8 cellular contexts compared by ENCODE assay signal in the genomic region with DNA sequence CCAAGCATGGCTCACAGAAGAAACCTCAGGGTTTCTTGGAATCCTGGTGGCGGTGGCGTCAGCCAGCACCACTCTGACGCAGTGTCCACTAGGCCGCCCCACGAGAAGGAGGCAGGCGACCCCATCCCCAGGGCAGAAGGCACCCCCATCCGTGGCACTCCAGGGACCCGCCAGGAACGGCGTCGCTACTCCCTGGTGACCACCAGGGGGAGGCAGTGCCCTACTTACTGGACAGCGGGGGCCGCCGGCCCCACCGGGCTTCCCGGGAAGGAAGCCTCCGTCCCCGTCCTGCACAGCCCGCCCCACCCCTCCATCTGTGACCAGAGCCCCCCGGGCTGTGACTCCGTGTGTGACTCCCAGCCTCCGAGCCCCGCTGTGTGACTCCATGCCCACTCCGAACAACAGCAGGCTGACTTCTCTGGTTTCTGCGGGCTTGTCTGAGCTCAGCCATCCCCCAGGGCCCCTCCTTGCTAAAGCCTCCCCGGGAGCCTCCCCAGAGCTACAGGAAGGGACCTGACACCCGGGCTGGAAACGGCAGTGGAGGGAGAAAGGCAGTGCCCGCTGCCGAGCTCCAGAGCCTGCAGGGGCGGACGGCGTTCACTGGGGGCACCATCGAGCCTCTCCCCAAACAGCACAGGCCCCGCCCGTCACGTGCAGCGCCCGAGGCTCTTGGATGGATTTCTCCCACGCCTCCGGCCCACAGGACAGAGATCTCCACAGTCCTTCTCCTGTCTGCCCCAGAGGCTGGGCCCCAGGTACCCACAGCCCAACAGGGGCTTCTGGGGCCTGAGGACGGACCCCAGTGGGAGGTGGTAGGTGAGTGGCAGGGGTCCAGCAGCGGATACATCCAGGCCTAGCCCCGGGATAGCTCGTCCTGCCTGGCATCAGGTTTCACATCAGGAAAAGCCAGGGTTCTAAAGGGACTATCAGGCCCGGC. TPM values are rescaled to one million over a fixed set of nuclear protein-coding genes. Genes with fewer than 3 reads are reported as not detected.
A peak's percentile ranks its signal among the peaks of the same experiment; 100 is the strongest.
DNase-seq lines count a peak whose midpoint lies in the region; ATAC-seq and TF ChIP-seq lines count a peak whose summit lies in the region.

No MANE protein-coding gene starts in this region.

- H3K36me3 ChIP-seq in ascending aorta (no peaks in the 10 kb centered on the region), psoas muscle (ENCODE audit: insufficient read depth in 1 of 2, low read depth in 1 of 2) (no peaks in the 10 kb centered on the region), upper lobe of right lung (no peaks in the 10 kb centered on the region)

- intact Hi-C loops in ascending aorta (cut with DNase I) (loop anchor here (1.0 to 10.0 kb wide), 4 partner anchors 37 to 499 kb away; partner anchors contain the start of gene HP1BP3), right cardiac atrium (cut with DNase I) (loop anchor here in 3 of 4 donors (1.0 to 5.0 kb wide), 3 partner anchors 498 to 501 kb away; no protein-coding TSS in a partner anchor), psoas muscle (cut with DNase I) (loop anchor here (2.0 to 10.0 kb wide), 5 partner anchors 36 to 498 kb away; partner anchors contain the start of genes SH2D5 (in 2 of the 2) and HP1BP3 (in 1 of the 2)), upper lobe of right lung (cut with DNase I) (no loop called here)

- H3K27ac ChIP-seq in ascending aorta (peak overlapping the region; percentile 74 to 84), right cardiac atrium (ENCODE audit: low read length) (peak overlapping the region; percentile 71), psoas muscle (peak overlapping the region; percentile 72), upper lobe of right lung (peak overlapping the region; percentile 76)

- peak; percentile 77 for DNase-seq in DMS114 treated with DMSO at 0.1 percent for 48 hours (lab: John Stamatoyannopoulos, UW; ENCODE audit: unreplicated experiment)
- DNase-seq in HFFc6, result peak; percentile 96
- peak; percentile 57 to 65 for DNase-seq in NCI-H1930 (lab: John Stamatoyannopoulos, UW)
- peak; percentile 39 for DNase-seq in T-helper 22 cell (ENCODE audit: low read depth)
- DNase-seq in ascending aorta (ENCODE audit: low spot score in 2 of 2), result peak; percentile 46 to 91
- DNase-seq in right cardiac atrium, result peak; percentile 87 to 95 (median 94)
- DNase-seq in psoas muscle, result peak; percentile 88 to 94
- peak; percentile 92 for DNase-seq in upper lobe of right lung

- 2% methylated on average over 46 of the region's 46 CpGs for WGBS in right cardiac atrium
- 2 to 3% (median 2%) methylated on average over 35 to 46 of the region's 46 CpGs for WGBS in psoas muscle, 3 donors

- ATAC-seq in right cardiac atrium, result peak; percentile 93 to 94
- ATAC-seq in psoas muscle, result peak; percentile 87 to 97 (median 91)
- peak; percentile 94 for ATAC-seq in upper lobe of right lung

- H3K27ac Mint-ChIP-seq in HFFc6, result peak overlapping the region; percentile 98

- no peaks in the 10 kb centered on the region for H3K9me3 Mint-ChIP-seq in HFFc6

- peaks cover 5% of the 10 kb centered on the region for H3K27me3 Mint-ChIP-seq in HFFc6 (ENCODE audit: insufficient read depth)

- H3K36me3 Mint-ChIP-seq in HFFc6 (ENCODE audit: low read depth), result peaks cover 6% of the 10 kb centered on the region; the same call in 1 of the 2 replicates

- H3K27me3 ChIP-seq in ascending aorta (no peaks in the 10 kb centered on the region), right cardiac atrium (ENCODE audit: control insufficient read depth, insufficient read depth) (no peaks in the 10 kb centered on the region), psoas muscle (ENCODE audit: insufficient read depth in 3 of 3, low read length in 2 of 3) (no peaks in the 10 kb centered on the region), upper lobe of right lung (no peaks in the 10 kb centered on the region)

- TF ChIP-seq CTCF in HFFc6 (IDR thresholded peaks at IDR 0.05) (peak; percentile 99), ascending aorta (IDR thresholded peaks at IDR 0.05) (peak; percentile 75 to 91 (median 78)), psoas muscle (IDR thresholded peaks at IDR 0.05) (peak; percentile 87), upper lobe of right lung (IDR thresholded peaks at IDR 0.05) (peak; percentile 88)

- peaks cover 0 to 2% of the 10 kb centered on the region in 2 donors for H3K4me1 ChIP-seq in ascending aorta
- no peaks in the 10 kb centered on the region for H3K4me1 ChIP-seq in right cardiac atrium (ENCODE audit: control insufficient read depth, insufficient read depth, low read length)
- H3K4me1 ChIP-seq in psoas muscle, result peaks cover 10% of the 10 kb centered on the region
- H3K4me1 ChIP-seq in upper lobe of right lung, result peaks cover 3% of the 10 kb centered on the region

- no peaks in the 10 kb centered on the region for H3K9me3 ChIP-seq in ascending aorta
- H3K9me3 ChIP-seq in right cardiac atrium (ENCODE audit: control insufficient read depth, low read length), result no peaks in the 10 kb centered on the region
- H3K9me3 ChIP-seq in psoas muscle, result no peaks in the 10 kb centered on the region
- no peaks in the 10 kb centered on the region for H3K9me3 ChIP-seq in upper lobe of right lung

- H3K4me1 Mint-ChIP-seq in HFFc6 (ENCODE audit: low read depth), result peaks cover 51% of the 10 kb centered on the region

- peak overlapping the region; percentile 91 for H3K4me3 Mint-ChIP-seq in HFFc6

- peak overlapping the region; percentile 67 to 76 for H3K4me3 ChIP-seq in ascending aorta
- H3K4me3 ChIP-seq in right cardiac atrium (ENCODE audit: low read length), result peak overlapping the region; percentile 54
- H3K4me3 ChIP-seq in psoas muscle, result peak overlapping the region; percentile 72
- peak overlapping the region; percentile 55 for H3K4me3 ChIP-seq in upper lobe of right lung

RNA-seq across cellular contexts. Expression of gene KIF17, which starts 21.1 kb away (rescaled TPM):
- 1 to 10 TPM; 5.8 to 8.1 (median 7.4) TPM for total RNA-seq in HFFc6 (2021; fragmentation: NEBNext Ultra II Directional; extraction: Animal tissue kit (Norgen Biotek cat#: 25700))
- total RNA-seq in ascending aorta (18.5 TPM), right cardiac atrium (1 to 10 TPM; 2.0 to 4.8 (median 3.6) TPM), psoas muscle (1 to 10 TPM; 1.1 to 3.4 (median 1.2) TPM), upper lobe of right lung (4.6 TPM)
- polyA plus RNA-seq in right cardiac atrium (6.4 TPM), psoas muscle (1 to 10 TPM; 1.5 to 2.0 (median 1.7) TPM)

RNA-seq across cellular contexts. Expression of gene DDOST, which starts 35.5 kb away (rescaled TPM):
- total RNA-seq in HFFc6 (2021; fragmentation: NEBNext Ultra II Directional; extraction: Animal tissue kit (Norgen Biotek cat#: 25700)), result 100 to 1,000 TPM; 266 to 291 (median 281) TPM
- total RNA-seq in ascending aorta, result 142 TPM
- 100 to 1,000 TPM; 107 to 143 (median 124) TPM for total RNA-seq in right cardiac atrium
- 123 TPM for polyA plus RNA-seq in right cardiac atrium
- 10 to 100 TPM; 43.0 to 70.2 (median 61.7) TPM for total RNA-seq in psoas muscle
- polyA plus RNA-seq in psoas muscle, result 10 to 100 TPM; 63.3 to 97.1 (median 87.7) TPM
- total RNA-seq in upper lobe of right lung, result 161 TPM

RNA-seq across cellular contexts. Expression of gene SH2D5, which starts 35.8 kb away (rescaled TPM):
- 10 to 100 TPM; 12.0 to 15.9 (median 13.2) TPM for total RNA-seq in HFFc6 (2021; fragmentation: NEBNext Ultra II Directional; extraction: Animal tissue kit (Norgen Biotek cat#: 25700))
- total RNA-seq in ascending aorta, result not detected
- total RNA-seq in right cardiac atrium, result under 1 TPM in 3 of 4 donors, not detected in 1; 0.11 to 0.45 (median 0.18) TPM
- 0.11 TPM for polyA plus RNA-seq in right cardiac atrium
- total RNA-seq in psoas muscle, result 1 to 10 TPM in 2 of 4 donors, under 1 TPM in 2; 0.09 to 2.6 (median 1.3) TPM
- 10 to 100 TPM in 1 of 3 donors, 1 to 10 TPM in 1, under 1 TPM in 1; 0.86 to 27.9 (median 2.8) TPM for polyA plus RNA-seq in psoas muscle
- total RNA-seq in upper lobe of right lung, result 0.52 TPM

Comparison
In these comparisons a context has a peak if more than half of its experiments do, and no peak if none do; other contexts are left out.
1. Peak in every context shown above with its lines: DNase-seq, ATAC-seq, H3K4me3 ChIP-seq and H3K27ac ChIP-seq.
2. DNase-seq: peak in every context shown above with its lines; median percentile 96 in HFFc6; 94 in right cardiac atrium; 92 in upper lobe of right lung; 91 in psoas muscle; 77 in DMS114 treated with DMSO at 0.1 percent for 48 hours; 68 in ascending aorta; 61 in NCI-H1930; 39 in T-helper 22 cell.